Comparison of ENCODE assay signal across 27 cellular contexts in genomic region chr7:76407718-76408117, GRCh38. TPM values are rescaled to one million over a fixed set of nuclear protein-coding genes. Genes with fewer than 3 reads are reported as not detected.
"Had no signal": no experiment of that assay in that cellular context is flagged by ENCODE, and none has a peak within 500 bp of the region (broad histone marks: within the 10 kb centered on the region; RNA-seq: fewer than 3 reads in every experiment).

No MANE protein-coding gene starts in this region.

- H3K27me3 ChIP-seq: foreskin keratinocyte, spleen, upper lobe of right lung, vagina had no signal

- H3K36me3 Mint-ChIP-seq: naive B cell; stimulated activated memory B cell treated with anti-CD40 and anti-IgM and Interleukin-4, amounts not matched to agents 10 μg/mL and 1 μg/mL and 100 μg/mL, for 72 hours had no signal

- H3K27ac ChIP-seq: coronary artery, foreskin keratinocyte, heart left ventricle, psoas muscle, spleen, tibial artery, upper lobe of right lung, vagina had no signal

- H3K4me1 ChIP-seq: foreskin keratinocyte, psoas muscle, tibial artery, upper lobe of right lung, vagina had no signal

- H3K27me3 Mint-ChIP-seq: stimulated activated memory B cell treated with anti-CD40 and anti-IgM and Interleukin-4, amounts not matched to agents 10 μg/mL and 1 μg/mL and 100 μg/mL, for 72 hours; stimulated activated naive CD8-positive, alpha-beta T cell treated with anti-CD3 and anti-CD28 coated beads, Interleukin-15, Interleukin-2, amounts not matched to agents 100 ng/mL and 50 ng/mL, for 24 hours had no signal

- H3K36me3 ChIP-seq: heart left ventricle, spleen, tibial artery, upper lobe of right lung, vagina had no signal

- H3K9ac ChIP-seq: parathyroid adenoma had no signal

- H3K4me3 ChIP-seq: coronary artery, heart left ventricle, lung, psoas muscle, spleen, tibial artery, upper lobe of right lung, vagina had no signal

- H3K27ac Mint-ChIP-seq: endodermal cell; stimulated activated memory B cell treated with anti-CD40 and anti-IgM and Interleukin-4, amounts not matched to agents 10 μg/mL and 1 μg/mL and 100 μg/mL, for 72 hours; stimulated activated naive CD8-positive, alpha-beta T cell treated with anti-CD3 and anti-CD28 coated beads, Interleukin-15, Interleukin-2, amounts not matched to agents 100 ng/mL and 50 ng/mL, for 24 hours had no signal

- DNase-seq: effector CD4-positive, alpha-beta T cell; endodermal cell; erythroblast; foreskin keratinocyte; heart left ventricle; hippocampal formation; left colon; left ventricle myocardium superior; mesenchymal stem cell; naive B cell; nucleus accumbens; psoas muscle; retina; spleen; stimulated activated CD4-positive, alpha-beta T cell treated with anti-CD3 and anti-CD28 coated beads, Interleukin-15, amount 100 ng/mL, for 24 hours; stimulated activated CD4-positive, alpha-beta T cell treated with anti-CD3 and anti-CD28 coated beads, Interleukin-1b, Interleukin-23, amount 100 ng/mL, for 48 hours; stimulated activated CD4-positive, alpha-beta T cell treated with anti-CD3 and anti-CD28 coated beads, Interleukin-4, amount 100 ng/mL, for 24 hours; tibial artery; upper lobe of right lung had no signal

- H3K9me3 Mint-ChIP-seq: endodermal cell; naive B cell; stimulated activated memory B cell treated with anti-CD40 and anti-IgM and Interleukin-4, amounts not matched to agents 10 μg/mL and 1 μg/mL and 100 μg/mL, for 72 hours; stimulated activated naive CD8-positive, alpha-beta T cell treated with anti-CD3 and anti-CD28 coated beads, Interleukin-15, Interleukin-2, amounts not matched to agents 100 ng/mL and 50 ng/mL, for 24 hours had no signal

- H3K9me3 ChIP-seq: heart left ventricle, psoas muscle, spleen, tibial artery, upper lobe of right lung, vagina had no signal

- H3K4me3 Mint-ChIP-seq: naive B cell; stimulated activated memory B cell treated with anti-CD40 and anti-IgM and Interleukin-4, amounts not matched to agents 10 μg/mL and 1 μg/mL and 100 μg/mL, for 72 hours; stimulated activated naive CD8-positive, alpha-beta T cell treated with anti-CD3 and anti-CD28 coated beads, Interleukin-15, Interleukin-2, amounts not matched to agents 100 ng/mL and 50 ng/mL, for 24 hours had no signal

- H2AFZ ChIP-seq: parathyroid adenoma had no signal

- H3K79me2 ChIP-seq: parathyroid adenoma had no signal

RNA-seq across cellular contexts. Expression of gene SSC4D, which starts 1.8 kb away (rescaled TPM):
- total RNA-seq: vagina had no signal

RNA-seq across cellular contexts. Expression of gene ZP3, which starts 17.0 kb away (rescaled TPM):
- total RNA-seq: left ventricle myocardium superior, skeletal muscle tissue had no signal
- polyA plus RNA-seq: neural cell had no signal
